In genomic region chr7:148306759-148307158, GRCh38 we compare ENCODE assay signal across 22 cellular contexts.
A peak's percentile ranks its signal among the peaks of the same experiment; 100 is the strongest.
DNase-seq lines count a peak whose midpoint lies in the region; ATAC-seq and TF ChIP-seq lines count a peak whose summit lies in the region.
"Had no signal": no experiment of that assay in that cellular context is flagged by ENCODE, and none has a peak within 500 bp of the region (broad histone marks: within the 10 kb centered on the region; RNA-seq: fewer than 3 reads in every experiment).

No MANE protein-coding gene starts in this region.

- no peaks in the 10 kb centered on the region for H3K36me3 ChIP-seq in Caco-2 (ENCODE audit: control insufficient read depth, insufficient read depth, low read length)
- no peaks in the 10 kb centered on the region for H3K36me3 ChIP-seq in body of pancreas (replicated peaks in 1 of 2; ENCODE audit: insufficient read depth in 1 of 2, low read depth in 2 of 2)
- H3K36me3 ChIP-seq in CD8-positive, alpha-beta T cell (ENCODE audit: insufficient read depth, low read length), result no peaks in the 10 kb centered on the region
- H3K36me3 ChIP-seq: esophagus squamous epithelium, heart right ventricle, right lobe of liver, thyroid gland had no signal

- ATAC-seq in GM18868 (IDR thresholded peaks at IDR 0.05; ENCODE audit: unreplicated experiment) (peak; percentile 84), HG02571 (IDR thresholded peaks at IDR 0.05; ENCODE audit: unreplicated experiment) (peak; percentile 55), GM21528 (IDR thresholded peaks at IDR 0.05; ENCODE audit: low FRiP score, unreplicated experiment) (no peak), body of pancreas (no peak)
- ATAC-seq in CD8-positive, alpha-beta T cell, result no peak
- ATAC-seq: heart right ventricle, Panc1, right lobe of liver had no signal

- no TSS peak for BruUV-seq in Caco-2 (replicated peaks; lab: Mats Ljungman, UMichigan)

- no peaks in the 10 kb centered on the region for H3K9me3 ChIP-seq in Caco-2
- no peaks in the 10 kb centered on the region for H3K9me3 ChIP-seq in body of pancreas
- no peaks in the 10 kb centered on the region for H3K9me3 ChIP-seq in CD8-positive, alpha-beta T cell (ENCODE audit: low read length)
- H3K9me3 ChIP-seq: esophagus squamous epithelium, heart right ventricle, right lobe of liver, thyroid gland had no signal

- no peaks in the 10 kb centered on the region for H3K4me1 ChIP-seq in Caco-2
- no peaks in the 10 kb centered on the region for H3K4me1 ChIP-seq in body of pancreas
- peaks cover 10% of the 10 kb centered on the region for H3K4me1 ChIP-seq in CD8-positive, alpha-beta T cell (ENCODE audit: insufficient read depth, low read length)
- H3K4me1 ChIP-seq: right lobe of liver, thyroid gland had no signal

- H3K27me3 ChIP-seq in Caco-2 (replicated peaks; ENCODE audit: control insufficient read depth, insufficient read depth, low read length), result no peaks in the 10 kb centered on the region
- H3K27me3 ChIP-seq in body of pancreas, result no peaks in the 10 kb centered on the region
- no peaks in the 10 kb centered on the region for H3K27me3 ChIP-seq in CD8-positive, alpha-beta T cell (ENCODE audit: insufficient read depth, low read length)
- H3K27me3 ChIP-seq: esophagus squamous epithelium, heart right ventricle, right lobe of liver, thyroid gland had no signal

- POLR2A ChIA-PET in Caco-2 (lab: Charles Lee), result no interaction called here
- POLR2A ChIA-PET in CD8-positive, alpha-beta T cell (lab: Charles Lee), result no interaction called here

- no peak for TF ChIP-seq POLR2A in body of pancreas (IDR thresholded peaks at IDR 0.05)

- no peak overlapping the region for H3K4me3 ChIP-seq in Caco-2 (ENCODE audit: low read depth, low read length)
- H3K4me3 ChIP-seq in body of pancreas, result no peak overlapping the region
- H3K4me3 ChIP-seq in CD8-positive, alpha-beta T cell (ENCODE audit: low read depth, low read length), result no peak overlapping the region
- H3K4me3 ChIP-seq: esophagus squamous epithelium, heart right ventricle, right lobe of liver, thyroid gland had no signal

- intact Hi-C loops in Caco-2 (cut with micrococcal nuclease; ENCODE audit: unreplicated experiment) (no loop called here), head of caudate nucleus (cut with DNase I) (no loop called here), body of pancreas (cut with DNase I) (no loop called here)
- intact Hi-C loops in CD8-positive, alpha-beta T cell (cut with DNase I, micrococcal nuclease), result no loop called here

- H3K36me3 Mint-ChIP-seq in Caco-2 (ENCODE audit: insufficient read depth, unreplicated experiment), result no peaks in the 10 kb centered on the region
- H3K36me3 Mint-ChIP-seq in IgD-negative memory B cell, result peaks cover 2% of the 10 kb centered on the region
- H3K36me3 Mint-ChIP-seq in CD8-positive, alpha-beta T cell, result no peaks in the 10 kb centered on the region
- H3K36me3 Mint-ChIP-seq: mesothelial cell of epicardium had no signal

- H3K27me3 Mint-ChIP-seq in Caco-2 (ENCODE audit: insufficient read depth, unreplicated experiment) (no peaks in the 10 kb centered on the region), IgD-negative memory B cell (no peaks in the 10 kb centered on the region)
- H3K27me3 Mint-ChIP-seq in CD8-positive, alpha-beta T cell (ENCODE audit: low read depth), result peaks cover 7% of the 10 kb centered on the region

- TF ChIP-seq CTCF in Caco-2 (IDR thresholded peaks at IDR 0.05; ENCODE audit: insufficient read depth in 1 of 2, low read depth in 1 of 2, low read length in 1 of 2, severe bottlenecking in 1 of 2, unreplicated experiment in 1 of 2) (no peak), body of pancreas (IDR thresholded peaks at IDR 0.05) (no peak)
- TF ChIP-seq CTCF in CD8-positive, alpha-beta T cell (IDR thresholded peaks at IDR 0.05), result no peak

- WGBS in body of pancreas, 2 donors, result 56 to 61% methylated on average over 4 of the region's 4 CpGs

- no peak overlapping the region for H3K27ac ChIP-seq in body of pancreas
- no peak overlapping the region for H3K27ac ChIP-seq in CD8-positive, alpha-beta T cell (ENCODE audit: low read depth, low read length)
- H3K27ac ChIP-seq: esophagus squamous epithelium, heart right ventricle, right lobe of liver, thyroid gland, VCaP had no signal

- peak overlapping the region; percentile 9 for H3K27ac Mint-ChIP-seq in Caco-2 (ENCODE audit: unreplicated experiment)
- H3K27ac Mint-ChIP-seq in IgD-negative memory B cell, result peak overlapping the region; percentile 72 to 93 (median 92)
- H3K27ac Mint-ChIP-seq in CD8-positive, alpha-beta T cell, result no peak overlapping the region
- H3K27ac Mint-ChIP-seq: mesothelial cell of epicardium had no signal

- H3K4me3 Mint-ChIP-seq in Caco-2 (ENCODE audit: unreplicated experiment) (no peak overlapping the region), IgD-negative memory B cell (peak overlapping the region; percentile 76 to 93 (median 85))
- H3K4me3 Mint-ChIP-seq in CD8-positive, alpha-beta T cell, result no peak overlapping the region
- H3K4me3 Mint-ChIP-seq: mesothelial cell of epicardium had no signal

- no peak for DNase-seq in Caco-2
- DNase-seq in head of caudate nucleus, result no peak
- DNase-seq in body of pancreas, result no peak
- DNase-seq in CD8-positive, alpha-beta T cell, result no peak
- DNase-seq: activated effector memory CD4-positive, alpha-beta T cell treated with anti-CD3 and anti-CD28 coated beads, Interleukin-2, amount 50 U/mL, for 16 hours; cortex of kidney; esophagus squamous epithelium; GDM1; H7; heart right ventricle; NCI-H1694 treated with DMSO at 0.1 percent for 48 hours; NCI-H526; right lobe of liver; stimulated activated CD4-positive, alpha-beta T cell treated with anti-CD3 and anti-CD28 coated beads, Interleukin-2, amount 100 ng/mL, for 24 hours; thyroid gland had no signal

- H3K9me3 Mint-ChIP-seq in Caco-2 (ENCODE audit: unreplicated experiment), result no peaks in the 10 kb centered on the region
- peaks cover 4 to 12% (median 5%) of the 10 kb centered on the region in 3 donors for H3K9me3 Mint-ChIP-seq in IgD-negative memory B cell
- no peaks in the 10 kb centered on the region for H3K9me3 Mint-ChIP-seq in CD8-positive, alpha-beta T cell
- H3K9me3 Mint-ChIP-seq: mesothelial cell of epicardium had no signal

- H3K4me1 Mint-ChIP-seq in Caco-2 (ENCODE audit: low read depth, unreplicated experiment) (peaks cover 13% of the 10 kb centered on the region), IgD-negative memory B cell (peaks cover 50 to 56% (median 54%) of the 10 kb centered on the region in 3 donors)
- peaks cover 14% of the 10 kb centered on the region for H3K4me1 Mint-ChIP-seq in CD8-positive, alpha-beta T cell (ENCODE audit: low read depth)

- CTCF ChIA-PET in Caco-2 (lab: Charles Lee), result no interaction called here
- CTCF ChIA-PET in CD8-positive, alpha-beta T cell (lab: Charles Lee), result interaction anchor here (0.9 kb wide), 1 partner anchor 15 kb away, joined by 3 read pairs; no protein-coding TSS in a partner anchor

Comparison
In these comparisons a context has a peak if more than half of its experiments do, and no peak if none do; other contexts are left out.
1. H3K4me3 Mint-ChIP-seq: peak in IgD-negative memory B cell (4 of 4); none in Caco-2 (single experiment) and CD8-positive, alpha-beta T cell (single experiment).
2. ATAC-seq: peak in GM18868 (single experiment) and HG02571 (single experiment); none in GM21528 (single experiment), body of pancreas (single experiment) and CD8-positive, alpha-beta T cell (single experiment).